ENCODE assay signal across 15 cellular contexts in the genomic region with DNA sequence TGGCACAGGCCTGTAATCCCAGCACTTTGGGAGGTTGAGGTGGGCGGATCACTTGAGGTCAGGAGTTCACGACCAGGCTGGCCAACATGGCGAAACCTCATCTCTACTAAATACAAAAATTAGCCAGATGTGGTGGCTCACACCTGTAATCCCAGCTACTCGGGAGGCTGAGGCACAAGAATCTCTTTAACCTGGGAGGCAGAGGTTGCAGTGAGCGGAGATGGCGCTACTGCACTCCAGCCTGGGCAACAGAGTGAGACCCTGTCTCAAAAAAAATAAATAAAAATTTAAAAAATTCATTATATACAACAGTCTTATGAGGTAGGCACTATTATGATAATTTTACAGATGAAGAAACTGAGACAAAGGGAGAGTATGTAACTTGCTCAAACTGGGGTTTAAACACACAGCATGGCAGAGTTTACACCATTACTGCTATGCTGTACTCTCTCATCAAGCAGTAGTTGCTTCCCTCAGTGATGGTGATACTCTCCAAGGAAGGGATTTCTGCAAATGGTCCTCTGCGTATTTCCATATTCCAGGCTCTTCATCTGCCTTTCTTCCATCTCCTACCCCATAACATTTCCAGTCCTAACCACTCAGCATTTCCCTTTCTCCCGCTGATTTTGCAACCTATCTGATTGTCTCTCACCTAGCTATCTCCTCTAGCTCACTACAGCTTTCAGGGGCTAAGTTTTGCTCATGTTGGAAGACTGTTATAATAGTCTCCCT.
"Had no signal": no experiment of that assay in that cellular context is flagged by ENCODE, and none has a peak within 500 bp of the region (broad histone marks: within the 10 kb centered on the region; RNA-seq: fewer than 3 reads in every experiment).

No MANE protein-coding gene starts in this region.

- H3K27me3 Mint-ChIP-seq: activated naive CD8-positive, alpha-beta T cell treated with anti-CD3 and anti-CD28 coated beads, Interleukin-2, amount 10 ng/mL, durations not matched to agents 7 days and 5 days; effector memory CD8-positive, alpha-beta T cell had no signal

- H3K27me3 ChIP-seq: upper lobe of right lung had no signal

- H3K27ac Mint-ChIP-seq: activated naive CD8-positive, alpha-beta T cell treated with anti-CD3 and anti-CD28 coated beads, Interleukin-2, amount 10 ng/mL, durations not matched to agents 7 days and 5 days; effector memory CD8-positive, alpha-beta T cell had no signal

- H3K4me3 ChIP-seq: prostate gland, skin epidermis, upper lobe of right lung had no signal

- H3K36me3 ChIP-seq: prostate gland had no signal

- DNase-seq: activated gamma-delta T cell treated with Interleukin-2 at 50 U/mL for 16 hours; activated naive CD8-positive, alpha-beta T cell treated with anti-CD3 and anti-CD28 coated beads, Interleukin-2, amount 10 ng/mL, durations not matched to agents 7 days and 5 days; activated T-cell treated with anti-CD3 and anti-CD28 coated beads, Interleukin-2, amount 50 U/mL, for 72 hours; aorta; dermis blood vessel endothelial cell; effector memory CD8-positive, alpha-beta T cell; head of caudate nucleus; kidney glomerular epithelial cell; right cardiac atrium; stimulated activated CD4-positive, alpha-beta T cell treated with anti-CD3 and anti-CD28 coated beads, Interleukin-4, amount 100 ng/mL, for 24 hours; stimulated activated naive CD4-positive, alpha-beta T cell treated with Interleukin-2 at 50 U/mL for 16 hours; upper lobe of right lung had no signal

- FAIRE-seq: frontal cortex had no signal

- H3K4me1 ChIP-seq: prostate gland had no signal

- H3K27ac ChIP-seq: prostate gland, skin epidermis, upper lobe of right lung had no signal

- ATAC-seq: activated T-cell treated with anti-CD3 and anti-CD28 coated beads, Interleukin-2, amount 50 U/mL, for 72 hours; effector memory CD8-positive, alpha-beta T cell; upper lobe of right lung had no signal

- H3K4me3 Mint-ChIP-seq: activated naive CD8-positive, alpha-beta T cell treated with anti-CD3 and anti-CD28 coated beads, Interleukin-2, amount 10 ng/mL, durations not matched to agents 7 days and 5 days; activated T-cell treated with anti-CD3 and anti-CD28 coated beads, Interleukin-2, amount 50 U/mL, for 72 hours; effector memory CD8-positive, alpha-beta T cell had no signal

- H3K9me3 ChIP-seq: prostate gland, upper lobe of right lung had no signal
